In genomic region chr2:183152280-183152679, GRCh38 we compare ENCODE assay signal across 2 cellular contexts. TPM values are rescaled to one million over a fixed set of nuclear protein-coding genes. Genes with fewer than 3 reads are reported as not detected.
DNase-seq lines count a peak whose midpoint lies in the region; ATAC-seq, FAIRE-seq and TF ChIP-seq lines count a peak whose summit lies in the region.
"Not testable (repeated sequence)": the region's sequence is repeated elsewhere in the genome, so short reads cannot be mapped to it uniquely, and the experiment has no call there.

No MANE protein-coding gene starts in this region.

- FAIRE-seq in K562 (lab: Jason Lieb, UNC); HepG2 (lab: Jason Lieb, UNC): not testable (repeated sequence)

- TF ChIP-seq CTCF in K562 (IDR thresholded peaks at IDR 0.05 in 2 of 3, conservative IDR thresholded peaks at IDR 0.05 in 1 of 3; ENCODE audit: insufficient read depth in 2 of 3, low read depth in 1 of 3, low read length in 3 of 3); HepG2 (CRISPR knock-in tag; IDR thresholded peaks at IDR 0.05): not testable (repeated sequence)

- not testable (repeated sequence) for TF ChIP-seq RAD21 in K562 (CRISPR knock-in tag; conservative IDR thresholded peaks at IDR 0.05 in 1 of 2, IDR thresholded peaks at IDR 0.05 in 1 of 2); HepG2 (CRISPR knock-in tag; IDR thresholded peaks at IDR 0.05)

- H2AFZ ChIP-seq in K562 (ENCODE audit: low read depth, low read length); HepG2 (ENCODE audit: low read length): not testable (repeated sequence)

- H3K27ac ChIP-seq in K562 (ENCODE audit: extremely low read depth, low read depth, low read length); HepG2 (ENCODE audit: extremely low read length, insufficient read depth, low read length): not testable (repeated sequence)

- not testable (repeated sequence) for H3K27me3 ChIP-seq in K562 (ENCODE audit: control insufficient read depth in 2 of 2, insufficient read depth in 2 of 2, low read length in 2 of 2); HepG2 (ENCODE audit: control insufficient read depth in 1 of 2, insufficient read depth in 2 of 2, low read length in 2 of 2)

- intact Hi-C loops in K562 (cut with micrococcal nuclease); HepG2 (cut with micrococcal nuclease; ENCODE audit: unreplicated experiment): not testable (repeated sequence)

- not testable (repeated sequence) for DNase-seq in K562 (ENCODE audit: extremely low read depth in 1 of 4, low spot score in 3 of 4); HepG2 (ENCODE audit: low spot score)

- peaks cover 36% of the 10 kb centered on the region for H3K79me2 ChIP-seq in K562 (ENCODE audit: control insufficient read depth, insufficient read depth, low read length)
- H3K79me2 ChIP-seq in HepG2 (ENCODE audit: insufficient read depth, low read length) = peaks cover 21% of the 10 kb centered on the region

- not testable (repeated sequence) for H3K9me1 ChIP-seq in K562 (ENCODE audit: control insufficient read depth, insufficient read depth, low read length)

- H4K20me1 ChIP-seq in K562 (replicated peaks; ENCODE audit: control insufficient read depth, insufficient read depth, low read length); HepG2 (ENCODE audit: insufficient read depth, low read length): not testable (repeated sequence)

- H3K36me3 ChIP-seq in K562 (ENCODE audit: control insufficient read depth, insufficient read depth, low read length) (peaks cover 53% of the 10 kb centered on the region), HepG2 (replicated peaks in 1 of 2; ENCODE audit: control insufficient read depth in 1 of 2, insufficient read depth in 2 of 2, low read length in 2 of 2) (peaks cover 4 to 38% of the 10 kb centered on the region in 2 experiments)

- CTCF ChIA-PET in K562 (lab: Yijun Ruan, JAX; ENCODE audit: low intra/inter-chr PET ratio); HepG2 (lab: Yijun Ruan, JAX; ENCODE audit: low intra/inter-chr PET ratio, low total read pairs): not testable (repeated sequence)

- H3K4me3 ChIP-seq in K562; HepG2 (replicated peaks in 1 of 3; ENCODE audit: insufficient read depth in 1 of 3, low read depth in 2 of 3, low read length in 3 of 3): not testable (repeated sequence)

- not testable (repeated sequence) for BruUV-seq in K562 (replicated peaks; lab: Mats Ljungman, UMichigan); HepG2 (replicated peaks; lab: Mats Ljungman, UMichigan)

- 89% methylated on average over 3 of the region's 3 CpGs for WGBS in K562 (ENCODE audit: insufficient coverage, low coverage, missing lambda C conversion rate)
- 96% methylated on average over 3 of the region's 3 CpGs for WGBS in HepG2 (ENCODE audit: low lambda C conversion rate)

- ATAC-seq in K562, HepG2: not testable (repeated sequence)

- in situ Hi-C loops in K562 (cut with MboI); HepG2 (cut with HindIII; ENCODE audit: extremely low pct_ligation_motif_present, low pct_unique_long_range_greater_than_20kb): not testable (repeated sequence)

- POLR2A ChIA-PET in K562 (lab: Yijun Ruan, JAX); HepG2 (lab: Yijun Ruan, JAX): not testable (repeated sequence)

- H3K4me2 ChIP-seq in K562 (ENCODE audit: insufficient read depth, low read length); HepG2 (ENCODE audit: low read depth, low read length): not testable (repeated sequence)

- H3K4me1 ChIP-seq in K562 (replicated peaks in 1 of 2; ENCODE audit: control insufficient read depth in 2 of 2, insufficient read depth in 2 of 2, low read length in 2 of 2); HepG2 (ENCODE audit: insufficient read depth, low read length): not testable (repeated sequence)

- not testable (repeated sequence) for H3K9me3 ChIP-seq in K562 (replicated peaks; ENCODE audit: control insufficient read depth, insufficient read depth, low read depth, low read length); HepG2 (ENCODE audit: low read length)

- not testable (repeated sequence) for H3K9ac ChIP-seq in K562 (ENCODE audit: insufficient read depth in 1 of 2, low read depth in 2 of 2, low read length in 2 of 2); HepG2 (ENCODE audit: insufficient read depth, low read depth, low read length)

- not testable (repeated sequence) for TF ChIP-seq POLR2A in K562 (conservative IDR thresholded peaks at IDR 0.05); HepG2 (IDR thresholded peaks at IDR 0.05; ENCODE audit: insufficient read depth in 1 of 2, low read depth in 2 of 2, low read length in 2 of 2)

- not testable (repeated sequence) for TF ChIP-seq EP300 in K562 (IDR thresholded peaks at IDR 0.05; ENCODE audit: low read length); HepG2 (IDR thresholded peaks at IDR 0.05; ENCODE audit: low read depth in 2 of 2, low read length in 2 of 2); HepG2 (CRISPR knock-in tag; IDR thresholded peaks at IDR 0.05; ENCODE audit: borderline replicate concordance)

TF ChIP-seq in K562, 482 proteins besides CTCF, POLR2A, EP300 and RAD21 (continues in another document):
- TF ChIP-seq CEBPG (CRISPR knock-in tag; IDR thresholded peaks at IDR 0.05) = not testable (repeated sequence)
- peak; percentile 33 to 35; a peak in 2 of 4 replicates for TF ChIP-seq CEBPG (tag; conservative IDR thresholded peaks at IDR 0.05 in 1 of 2, IDR thresholded peaks at IDR 0.05 in 1 of 2)

TF ChIP-seq in HepG2, 621 proteins besides CTCF, POLR2A, EP300 and RAD21:
- TF ChIP-seq CEBPB (IDR thresholded peaks at IDR 0.05; ENCODE audit: borderline replicate concordance, low read depth, low read length) = 0 out of 2 replicates have a peak, but pooled peaks have one; percentile 6
- TF ChIP-seq ATF7 (IDR thresholded peaks at IDR 0.05) = peak; percentile 59
- not testable (repeated sequence) for TF ChIP-seq ATF7 (CRISPR knock-in tag; IDR thresholded peaks at IDR 0.05)

RNA-seq across cellular contexts. Expression of gene NUP35, which starts 28.0 kb away (rescaled TPM):
- total RNA-seq in K562 (2011; cell fraction: chromatin; rRNA removed; ENCODE audit: low replicate concordance) = 79.4 and 89.0 TPM in 2 replicates
- 48.5 and 56.7 TPM in 2 replicates for total RNA-seq in K562 (2011; cell fraction: nucleolus; rRNA removed)
- 55.7 and 81.4 TPM in 2 replicates for total RNA-seq in K562 (2011; cell fraction: nucleoplasm; rRNA removed)
- total RNA-seq in K562 (2014; rRNA removed) (24.5 and 26.2 TPM in 2 replicates), K562 (2014; rRNA removed; fragmentation: Illumina TruSeq; extraction: Trizol) (61.1 and 70.5 TPM in 2 replicates), K562 (2015; rRNA removed; fragmentation: Illumina TruSeq; extraction: Trizol) (53.8 and 54.4 TPM in 2 replicates), K562 (2021) (38.5 and 46.8 TPM in 2 replicates), HepG2 (2016; rRNA removed; fragmentation: Illumina TruSeq; extraction: Trizol) (53.6 and 74.2 TPM in 2 replicates)
- polyA plus RNA-seq in K562 (2011; rRNA removed) (40.1 and 51.1 TPM in 2 replicates), K562 (2014; fragmentation: Illumina TruSeq; extraction: Trizol) (39.2 and 43.7 TPM in 2 replicates), K562 (2014; fragmentation: Nextera tagmentation; extraction: Ambion mirVana) (10 to 100 TPM; 71.0 to 78.2 TPM), K562 (2014; rRNA removed) (29.6 and 34.2 TPM in 2 replicates), HepG2 (2011; rRNA removed) (14.8 and 16.9 TPM in 2 replicates)
- polyA plus RNA-seq in K562 (2011; cell fraction: cytosol; rRNA removed) = 19.4 and 22.3 TPM in 2 replicates
- 39.0 and 39.6 TPM in 2 replicates for polyA plus RNA-seq in K562 (2011; cell fraction: nucleus; rRNA removed)
- 19.6 and 24.1 TPM in 2 replicates for polyA plus RNA-seq in K562 (2012)
- polyA minus RNA-seq in K562 (2011; rRNA and poly(A)+ RNA removed) = 57.8 and 64.5 TPM in 2 replicates
- polyA minus RNA-seq in K562 (2011; cell fraction: cytosol; rRNA and poly(A)+ RNA removed) = 19.7 and 22.8 TPM in 2 replicates
- 54.1 and 81.1 TPM in 2 replicates for polyA minus RNA-seq in K562 (2011; cell fraction: nucleus; rRNA and poly(A)+ RNA removed)
- total RNA-seq in HepG2 (2016; cell fraction: cytosol; rRNA removed; fragmentation: Illumina TruSeq; extraction: Trizol; ENCODE audit: low read depth) = 32.8 and 37.1 TPM in 2 replicates
- 52.9 and 74.2 TPM in 2 replicates for total RNA-seq in HepG2 (2016; cell fraction: insoluble cytoplasmic fraction; rRNA removed; fragmentation: Illumina TruSeq; extraction: Trizol)
- total RNA-seq in HepG2 (2016; cell fraction: membrane; rRNA removed; fragmentation: Illumina TruSeq; extraction: Trizol) = 24.1 and 28.1 TPM in 2 replicates
- 59.5 and 62.1 TPM in 2 replicates for total RNA-seq in HepG2 (2016; cell fraction: nucleus; rRNA removed; fragmentation: Illumina TruSeq; extraction: Trizol)
- 9.3 and 11.8 TPM in 2 replicates for polyA plus RNA-seq in HepG2 (2011; cell fraction: cytosol; rRNA removed)
- polyA plus RNA-seq in HepG2 (2011; cell fraction: nucleus; rRNA removed) = 9.4 and 10.0 TPM in 2 replicates
- 14.4 and 22.1 TPM in 2 replicates for polyA plus RNA-seq in HepG2 (2012)
- 6.6 and 7.0 TPM in 2 replicates for polyA plus RNA-seq in HepG2 (2016; cell fraction: cytosol; fragmentation: Illumina TruSeq; extraction: Trizol; ENCODE audit: low read depth)
- polyA plus RNA-seq in HepG2 (2016; cell fraction: insoluble cytoplasmic fraction; fragmentation: Illumina TruSeq; extraction: Trizol; ENCODE audit: low read depth) = 63.4 and 70.6 TPM in 2 replicates
- 9.5 and 10.6 TPM in 2 replicates for polyA plus RNA-seq in HepG2 (2016; cell fraction: membrane; fragmentation: Illumina TruSeq; extraction: Trizol; ENCODE audit: low read depth)
- polyA plus RNA-seq in HepG2 (2016; cell fraction: nucleus; fragmentation: Illumina TruSeq; extraction: Trizol; ENCODE audit: insufficient read depth, low read depth) = 31.7 and 32.9 TPM in 2 replicates
- polyA minus RNA-seq in HepG2 (2011; rRNA and poly(A)+ RNA removed; ENCODE audit: low replicate concordance) = 26.4 and 36.9 TPM in 2 replicates
- 11.1 and 11.3 TPM in 2 replicates for polyA minus RNA-seq in HepG2 (2011; cell fraction: cytosol; rRNA and poly(A)+ RNA removed)
- polyA minus RNA-seq in HepG2 (2011; cell fraction: nucleus; rRNA and poly(A)+ RNA removed) = 64.2 and 66.0 TPM in 2 replicates
